8 cellular contexts compared by ENCODE assay signal in genomic region chr1:154220970-154221814, GRCh38. TPM values are rescaled to one million over a fixed set of nuclear protein-coding genes. Genes with fewer than 3 reads are reported as not detected.
DNase-seq lines count a peak whose midpoint lies in the region; ATAC-seq and TF ChIP-seq lines count a peak whose summit lies in the region.

No MANE protein-coding gene starts in this region.

- DNase-seq in SHP77 (lab: John Stamatoyannopoulos, UW), result peak; percentile 43 to 49
- no peak for DNase-seq in SHP77 treated with DMSO at 0.1 percent for 48 hours (lab: John Stamatoyannopoulos, UW)
- no peak for DNase-seq in SK-N-MC (ENCODE audit: low read depth, low spot score)
- peak; percentile 64 to 67 for DNase-seq in activated naive CD4-positive, alpha-beta T cell treated with anti-CD3 and anti-CD28 coated beads, Interleukin-2, amount 50 U/mL, for 72 hours (ENCODE audit: low spot score in 2 of 2)
- peak; percentile 61 to 85 (median 70) for DNase-seq in heart left ventricle
- peak; percentile 87 for DNase-seq in posterior vena cava (ENCODE audit: low spot score)
- peak; percentile 50 to 93 for DNase-seq in upper lobe of left lung

- H3K9me3 Mint-ChIP-seq in activated naive CD4-positive, alpha-beta T cell treated with anti-CD3 and anti-CD28 coated beads, Interleukin-2, amount 50 U/mL, for 72 hours, result peaks cover 0 to 4% of the 10 kb centered on the region in 2 donors

- no peak for TF ChIP-seq EP300 in upper lobe of left lung (IDR thresholded peaks at IDR 0.05)

- peak overlapping the region; percentile 99 for H3K9ac ChIP-seq in SK-N-MC (ENCODE audit: insufficient read length)

- TF ChIP-seq CTCF in heart left ventricle (IDR thresholded peaks at IDR 0.05), result no peak
- TF ChIP-seq CTCF in upper lobe of left lung (IDR thresholded peaks at IDR 0.05), result no peak

- H3K4me3 ChIP-seq in SK-N-MC (peak overlapping the region; percentile 96), heart left ventricle (peak overlapping the region; percentile 43 to 97 (median 82)), upper lobe of left lung (peak overlapping the region; percentile 61 to 80 (median 73))

- peak; percentile 24 for ATAC-seq in HG03159 (IDR thresholded peaks at IDR 0.05; ENCODE audit: unreplicated experiment)
- peak; percentile 17 to 28 for ATAC-seq in activated naive CD4-positive, alpha-beta T cell treated with anti-CD3 and anti-CD28 coated beads, Interleukin-2, amount 50 U/mL, for 72 hours
- peak in 3 of 4 donors; percentile 14 to 49 (median 40) for ATAC-seq in heart left ventricle
- ATAC-seq in upper lobe of left lung (ENCODE audit: low FRiP score in 2 of 2), result peak; percentile 53 to 71

- H3K36me3 Mint-ChIP-seq in activated naive CD4-positive, alpha-beta T cell treated with anti-CD3 and anti-CD28 coated beads, Interleukin-2, amount 50 U/mL, for 72 hours, result peaks cover 56 to 70% of the 10 kb centered on the region in 2 donors

- H3K27me3 ChIP-seq in heart left ventricle, result no peaks in the 10 kb centered on the region
- H3K27me3 ChIP-seq in upper lobe of left lung, result no peaks in the 10 kb centered on the region

- H3K27ac ChIP-seq in SK-N-MC (peak overlapping the region; percentile 91), heart left ventricle (peak overlapping the region; percentile 92 to 100 (median 98)), upper lobe of left lung (peak overlapping the region; percentile 98 to 100 (median 99))

- intact Hi-C loops in heart left ventricle (cut with DNase I), result loop anchor here in 2 of 10 donors (2.0 kb wide), 3 partner anchors 38 to 230 kb away; partner anchors contain the start of genes HAX1 (in 1 of the 2) and RPS27 (in 1 of the 2)
- intact Hi-C loops in posterior vena cava (cut with DNase I), result no loop called here

- H3K9me3 ChIP-seq in SK-N-MC (ENCODE audit: low read depth, low read length) (no peaks in the 10 kb centered on the region), heart left ventricle (no peaks in the 10 kb centered on the region), upper lobe of left lung (no peaks in the 10 kb centered on the region)

- peak overlapping the region; percentile 97 to 100 for H3K27ac Mint-ChIP-seq in activated naive CD4-positive, alpha-beta T cell treated with anti-CD3 and anti-CD28 coated beads, Interleukin-2, amount 50 U/mL, for 72 hours

- peaks cover 7 to 64% (median 51%) of the 10 kb centered on the region in 12 donors for H3K4me1 ChIP-seq in heart left ventricle
- H3K4me1 ChIP-seq in upper lobe of left lung, result peaks cover 36 to 63% (median 48%) of the 10 kb centered on the region in 4 donors

- TF ChIP-seq POLR2A in heart left ventricle (IDR thresholded peaks at IDR 0.05) (no peak), upper lobe of left lung (IDR thresholded peaks at IDR 0.05) (peak in 1 of 4 donors; percentile 32)

- H3K36me3 ChIP-seq in SK-N-MC (ENCODE audit: insufficient read depth, low read length), result peaks cover 73% of the 10 kb centered on the region
- H3K36me3 ChIP-seq in heart left ventricle, result peaks cover 0 to 49% (median 40%) of the 10 kb centered on the region in 9 donors
- H3K36me3 ChIP-seq in upper lobe of left lung, result peaks cover 3 to 35% (median 15%) of the 10 kb centered on the region in 4 donors

- 0 to 1% (median 1%) methylated on average over 39 to 59 of the region's 59 CpGs for WGBS in heart left ventricle, 4 donors
- 0% methylated on average over 15 to 40 of the region's 59 CpGs for WGBS in upper lobe of left lung, 2 donors

RNA-seq across cellular contexts. Expression of gene UBAP2L, which starts 0.4 kb away (rescaled TPM):
- total RNA-seq in activated naive CD4-positive, alpha-beta T cell treated with anti-CD3 and anti-CD28 coated beads, Interleukin-2, amount 50 U/mL, for 72 hours, result 100 to 1,000 TPM; 188 to 240 TPM
- total RNA-seq in heart left ventricle (100 to 1,000 TPM in 5 of 9 donors, 10 to 100 TPM in 4; 57.4 to 142 (median 100) TPM), posterior vena cava (100 to 1,000 TPM in 1 of 2 donors, 10 to 100 TPM in 1; 94.2 to 104 TPM), upper lobe of left lung (100 to 1,000 TPM in 5 of 6 donors, 10 to 100 TPM in 1; 77.5 to 137 (median 119) TPM)
- 10 to 100 TPM; 61.6 to 88.3 TPM for polyA plus RNA-seq in heart left ventricle

RNA-seq across cellular contexts. Expression of gene CFAP141, which starts 15.1 kb away (rescaled TPM):
- not detected for total RNA-seq in activated naive CD4-positive, alpha-beta T cell treated with anti-CD3 and anti-CD28 coated beads, Interleukin-2, amount 50 U/mL, for 72 hours
- total RNA-seq in heart left ventricle (not detected), posterior vena cava (not detected), upper lobe of left lung (1 to 10 TPM in 2 of 6 donors, not detected in 4; 5.9 to 6.5 TPM)
- not detected for polyA plus RNA-seq in heart left ventricle

RNA-seq across cellular contexts. Expression of gene TPM3, which starts 29.3 kb away (rescaled TPM):
- total RNA-seq in activated naive CD4-positive, alpha-beta T cell treated with anti-CD3 and anti-CD28 coated beads, Interleukin-2, amount 50 U/mL, for 72 hours, result 100 to 1,000 TPM; 373 to 610 TPM
- 100 to 1,000 TPM in 7 of 9 donors, 10 to 100 TPM in 2; 76.5 to 259 (median 120) TPM for total RNA-seq in heart left ventricle
- polyA plus RNA-seq in heart left ventricle, result 100 to 1,000 TPM; 101 to 163 TPM
- 100 to 1,000 TPM; 177 to 189 TPM for total RNA-seq in posterior vena cava
- 100 to 1,000 TPM; 149 to 452 (median 344) TPM for total RNA-seq in upper lobe of left lung

RNA-seq across cellular contexts. Expression of gene HAX1, which starts 51.2 kb away (rescaled TPM):
- 100 to 1,000 TPM; 147 to 198 TPM for total RNA-seq in activated naive CD4-positive, alpha-beta T cell treated with anti-CD3 and anti-CD28 coated beads, Interleukin-2, amount 50 U/mL, for 72 hours
- 100 to 1,000 TPM; 127 to 230 (median 165) TPM for total RNA-seq in heart left ventricle
- 100 to 1,000 TPM; 156 to 308 TPM for polyA plus RNA-seq in heart left ventricle
- total RNA-seq in posterior vena cava, result 10 to 100 TPM; 63.9 to 71.6 TPM
- 10 to 100 TPM; 48.6 to 98.8 (median 79.7) TPM for total RNA-seq in upper lobe of left lung

Comparison
In these comparisons a context has a peak if more than half of its experiments do, and no peak if none do; other contexts are left out.
1. DNase-seq: peak in SHP77 (2 of 2), activated naive CD4-positive, alpha-beta T cell treated with anti-CD3 and anti-CD28 coated beads, Interleukin-2, amount 50 U/mL, for 72 hours (2 of 2), heart left ventricle (5 of 5), posterior vena cava (single experiment) and upper lobe of left lung (2 of 2); none in SHP77 treated with DMSO at 0.1 percent for 48 hours (single experiment) and SK-N-MC (single experiment).
2. Peak in every context shown above with its lines, with median percentiles within 50 percentile points of each other: ATAC-seq, H3K27ac ChIP-seq and H3K4me3 ChIP-seq.